Comparison of ENCODE assay signal across 8 cellular contexts in genomic region chr1:207404849-207405525, GRCh38. TPM values are rescaled to one million over a fixed set of nuclear protein-coding genes. Genes with fewer than 3 reads are reported as not detected.
DNase-seq lines count a peak whose midpoint lies in the region; ATAC-seq, FAIRE-seq and TF ChIP-seq lines count a peak whose summit lies in the region.

No MANE protein-coding gene starts in this region.

- no peak overlapping the region for H3K27ac ChIP-seq in AG04450 (ENCODE audit: low read depth, low read length)

- FAIRE-seq in GM18507 (lab: Jason Lieb, UNC) (peak; percentile 85), RCC 7860 (lab: Jason Lieb, UNC) (peak; percentile 77)

- CTCF ChIA-PET in AG04450 (lab: Charles Lee), result interaction anchor here (0.6 to 5.4 kb wide), 44 partner anchors 11 to 493 kb away, joined by 3 to 83 read pairs (median 4); partner anchors contain the start of genes CD55 and PFKFB2

- peak; percentile 80 for ATAC-seq in effector memory CD8-positive, alpha-beta T cell (replicated peaks)
- ATAC-seq in memory B cell (ENCODE audit: low read depth), result peak; percentile 89
- no peak for ATAC-seq in omental fat pad (ENCODE audit: low FRiP score)
- ATAC-seq in GM18870 (IDR thresholded peaks at IDR 0.05; ENCODE audit: unreplicated experiment), result no peak

- peaks cover 12 to 13% of the 10 kb centered on the region in 2 donors for H3K27me3 Mint-ChIP-seq in effector memory CD8-positive, alpha-beta T cell
- H3K27me3 Mint-ChIP-seq in memory B cell, result no peaks in the 10 kb centered on the region

- H3K27me3 ChIP-seq in AG04450 (ENCODE audit: control insufficient read depth, insufficient read depth, low read length), result peaks cover 4% of the 10 kb centered on the region

- no peaks in the 10 kb centered on the region for H3K4me1 Mint-ChIP-seq in effector memory CD8-positive, alpha-beta T cell (ENCODE audit: low read depth in 2 of 2)
- H3K4me1 Mint-ChIP-seq in memory B cell, result peaks cover 16% of the 10 kb centered on the region

- peak; percentile 80 for TF ChIP-seq CTCF in AG04450 (IDR thresholded peaks at IDR 0.05; ENCODE audit: low read depth, low read length)
- TF ChIP-seq CTCF in omental fat pad (IDR thresholded peaks at IDR 0.05), result peak in 1 of 3 donors; percentile 50

- H3K27ac Mint-ChIP-seq in effector memory CD8-positive, alpha-beta T cell, result no peak overlapping the region
- H3K27ac Mint-ChIP-seq in memory B cell, result no peak overlapping the region

- no peaks in the 10 kb centered on the region for H3K9me3 ChIP-seq in AG04450 (ENCODE audit: control insufficient read depth, insufficient read depth, low read length)

- DNase-seq in AG04450 (ENCODE audit: low read depth, low spot score), result peak; percentile 38
- no peak for DNase-seq in GM18507 (ENCODE audit: extremely low spot score, insufficient read length, low read depth)
- DNase-seq in LoVo (ENCODE audit: low spot score), result peak; percentile 79
- DNase-seq in RCC 7860 (ENCODE audit: low spot score), result peak; percentile 73
- DNase-seq in effector memory CD8-positive, alpha-beta T cell, result no peak
- peak in 1 of 2 donors; percentile 40 for DNase-seq in memory B cell (ENCODE audit: low spot score in 2 of 2)
- DNase-seq in omental fat pad (ENCODE audit: low spot score), result no peak

- H3K9me3 Mint-ChIP-seq in effector memory CD8-positive, alpha-beta T cell, result no peaks in the 10 kb centered on the region
- no peaks in the 10 kb centered on the region for H3K9me3 Mint-ChIP-seq in memory B cell

- no peak overlapping the region for H3K4me3 ChIP-seq in AG04450 (ENCODE audit: low read depth, low read length)

- no peak overlapping the region for H3K4me3 Mint-ChIP-seq in effector memory CD8-positive, alpha-beta T cell
- no peak overlapping the region for H3K4me3 Mint-ChIP-seq in memory B cell

- POLR2A ChIA-PET in AG04450 (lab: Yijun Ruan, JAX), result interaction anchor here (0.7 to 1.0 kb wide), 2 partner anchors 69 to 83 kb away, joined by 3 to 5 read pairs; partner anchors contain the start of gene CD55

- H3K36me3 Mint-ChIP-seq in effector memory CD8-positive, alpha-beta T cell (ENCODE audit: insufficient read depth), result no peaks in the 10 kb centered on the region
- H3K36me3 Mint-ChIP-seq in memory B cell, result no peaks in the 10 kb centered on the region

RNA-seq across cellular contexts. Expression of gene CR2, which starts 49.1 kb away (rescaled TPM):
- polyA plus RNA-seq in AG04450 (2011; rRNA removed), result not detected in 2 replicates
- not detected in 2 replicates for polyA minus RNA-seq in AG04450 (2011; rRNA and poly(A)+ RNA removed)
- total RNA-seq in omental fat pad, result under 1 TPM in 2 of 4 donors, not detected in 2; 0.12 to 0.46 TPM

Comparison
In these comparisons a context has a peak if more than half of its experiments do, and no peak if none do; other contexts are left out.
1. DNase-seq: peak in AG04450 (single experiment), LoVo (single experiment) and RCC 7860 (single experiment); none in GM18507 (single experiment), effector memory CD8-positive, alpha-beta T cell (0 of 3) and omental fat pad (single experiment).
2. ATAC-seq: peak in effector memory CD8-positive, alpha-beta T cell (single experiment) and memory B cell (single experiment); none in omental fat pad (single experiment) and GM18870 (single experiment).